ENCODE assay signal across 1 cellular context in the genomic region with DNA sequence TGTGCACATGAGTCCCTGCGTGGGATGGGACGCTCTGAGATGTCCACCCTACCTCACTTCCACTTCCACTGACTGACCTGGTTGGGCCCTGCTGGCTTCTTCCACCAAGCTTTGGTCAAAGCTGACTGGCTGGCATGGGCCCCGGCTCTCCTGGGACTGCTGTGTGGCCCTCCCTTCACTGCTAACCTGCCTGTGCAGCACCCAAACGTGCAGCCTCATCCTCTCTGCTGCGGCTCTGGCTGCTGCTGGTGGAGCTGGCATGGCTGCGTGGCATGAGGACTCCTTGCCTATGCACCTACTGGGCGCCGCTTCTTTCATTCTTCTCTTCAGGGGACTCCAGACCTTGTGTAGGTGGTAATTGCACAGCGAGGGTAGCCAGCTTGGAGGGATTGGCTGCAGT.
TF ChIP-seq lines count a peak whose summit lies in the region.

No MANE protein-coding gene starts in this region.

TF ChIP-seq in H1, 55 proteins besides CTCF, POLR2A, EP300 and RAD21:
- no peak for TF ChIP-seq ASH2L (IDR thresholded peaks at IDR 0.05; ENCODE audit: low read length)
- TF ChIP-seq JUN (IDR thresholded peaks at IDR 0.05; ENCODE audit: low read depth, low read length): no peak
- no peak for TF ChIP-seq GTF2F1 (IDR thresholded peaks at IDR 0.05; ENCODE audit: borderline replicate concordance, low read depth, low read length)
- no peak for TF ChIP-seq SP1 (IDR thresholded peaks at IDR 0.05; ENCODE audit: low read depth, low read length)
- TF ChIP-seq, protein P1, sequence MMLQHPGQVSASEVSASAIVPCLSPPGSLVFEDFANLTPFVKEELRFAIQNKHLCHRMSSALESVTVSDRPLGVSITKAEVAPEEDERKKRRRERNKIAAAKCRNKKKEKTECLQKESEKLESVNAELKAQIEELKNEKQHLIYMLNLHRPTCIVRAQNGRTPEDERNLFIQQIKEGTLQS (IDR thresholded peaks at IDR 0.05; ENCODE audit: insufficient read depth, low read depth, low read length): no peak
- no peak for TF ChIP-seq SIX5 (IDR thresholded peaks at IDR 0.05; ENCODE audit: low read depth, low read length)
